ENCODE assay signal across 20 cellular contexts in the genomic region with DNA sequence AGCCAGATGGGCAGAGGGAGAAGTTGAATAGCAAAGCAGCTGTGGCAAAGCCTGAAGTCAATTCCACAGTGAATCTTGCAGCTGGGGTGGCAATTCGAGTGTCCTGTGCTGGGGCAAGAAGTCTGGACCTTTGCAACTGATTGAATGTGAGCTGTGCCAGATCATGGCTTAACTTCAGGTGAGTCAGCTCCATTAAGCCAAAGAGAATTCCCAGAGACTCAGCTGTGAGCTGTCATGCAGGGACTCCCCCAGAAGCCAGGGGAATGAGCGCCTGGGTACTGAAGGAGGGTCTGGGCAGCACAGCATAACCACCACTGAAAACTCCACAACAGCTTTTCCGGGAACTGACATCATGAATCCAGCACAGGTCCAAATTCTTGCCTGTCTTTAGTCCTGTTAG.
"Had no signal": no experiment of that assay in that cellular context is flagged by ENCODE, and none has a peak within 500 bp of the region (broad histone marks: within the 10 kb centered on the region; RNA-seq: fewer than 3 reads in every experiment).

No MANE protein-coding gene starts in this region.

- H3K27me3 Mint-ChIP-seq: activated CD4-positive, alpha-beta memory T cell treated with anti-CD3 and anti-CD28 coated beads for 36 hours; activated CD8-positive, alpha-beta memory T cell treated with anti-CD3 and anti-CD28 coated beads, Interleukin-2, amount 10 ng/mL, durations not matched to agents 7 days and 5 days; naive B cell had no signal

- ATAC-seq: activated CD8-positive, alpha-beta memory T cell treated with anti-CD3 and anti-CD28 coated beads, Interleukin-2, amount 10 ng/mL, durations not matched to agents 7 days and 5 days; body of pancreas; left cardiac atrium had no signal

- H3K4me1 Mint-ChIP-seq: activated CD8-positive, alpha-beta memory T cell treated with anti-CD3 and anti-CD28 coated beads, Interleukin-2, amount 10 ng/mL, durations not matched to agents 7 days and 5 days; naive B cell had no signal

- H3K27ac Mint-ChIP-seq: activated CD4-positive, alpha-beta memory T cell treated with anti-CD3 and anti-CD28 coated beads for 36 hours; activated CD8-positive, alpha-beta memory T cell treated with anti-CD3 and anti-CD28 coated beads, Interleukin-2, amount 10 ng/mL, durations not matched to agents 7 days and 5 days; naive B cell; neural progenitor cell had no signal

- DNase-seq: activated CD4-positive, alpha-beta memory T cell treated with anti-CD3 and anti-CD28 coated beads for 36 hours; activated CD8-positive, alpha-beta memory T cell treated with anti-CD3 and anti-CD28 coated beads, Interleukin-2, amount 10 ng/mL, durations not matched to agents 7 days and 5 days; activated naive CD4-positive, alpha-beta T cell treated with anti-CD3 and anti-CD28 coated beads, Interleukin-2, amount 50 U/mL, for 16 hours; activated T-cell treated with anti-CD3 and anti-CD28 coated beads, Interleukin-2, amount 50 U/mL, for 1 hour; amniotic stem cell; body of pancreas; glutamatergic neuron; left cardiac atrium; naive B cell; ovary; sigmoid colon; stimulated activated CD4-positive, alpha-beta T cell treated with anti-CD3 and anti-CD28 coated beads, Interleukin-1b, Interleukin-23, amount 100 ng/mL, for 48 hours; T-helper 1 cell; T1000; thyroid gland had no signal

- H3K4me3 Mint-ChIP-seq: activated CD4-positive, alpha-beta memory T cell treated with anti-CD3 and anti-CD28 coated beads for 36 hours; activated CD8-positive, alpha-beta memory T cell treated with anti-CD3 and anti-CD28 coated beads, Interleukin-2, amount 10 ng/mL, durations not matched to agents 7 days and 5 days; central memory CD8-positive, alpha-beta T cell; naive B cell; neural progenitor cell had no signal

- H3K4me3 ChIP-seq: body of pancreas, coronary artery, esophagus muscularis mucosa, lung, neural progenitor cell, ovary, sigmoid colon, thyroid gland had no signal

- H3K9me3 Mint-ChIP-seq: activated CD4-positive, alpha-beta memory T cell treated with anti-CD3 and anti-CD28 coated beads for 36 hours; neural progenitor cell had no signal

- H3K27ac ChIP-seq: body of pancreas, coronary artery, esophagus muscularis mucosa, neural progenitor cell, ovary, sigmoid colon, thyroid gland had no signal

- H3K36me3 Mint-ChIP-seq: activated CD4-positive, alpha-beta memory T cell treated with anti-CD3 and anti-CD28 coated beads for 36 hours; activated CD8-positive, alpha-beta memory T cell treated with anti-CD3 and anti-CD28 coated beads, Interleukin-2, amount 10 ng/mL, durations not matched to agents 7 days and 5 days; naive B cell; neural progenitor cell had no signal
